Comparison of ENCODE assay signal across 28 cellular contexts in genomic region chr2:42474765-42475454, GRCh38. TPM values are rescaled to one million over a fixed set of nuclear protein-coding genes. Genes with fewer than 3 reads are reported as not detected.
A peak's percentile ranks its signal among the peaks of the same experiment; 100 is the strongest.
DNase-seq lines count a peak whose midpoint lies in the region; ATAC-seq and TF ChIP-seq lines count a peak whose summit lies in the region.
"Had no signal": no experiment of that assay in that cellular context is flagged by ENCODE, and none has a peak within 500 bp of the region (broad histone marks: within the 10 kb centered on the region; RNA-seq: fewer than 3 reads in every experiment).

No MANE protein-coding gene starts in this region.

- no peak overlapping the region for H3K4me3 ChIP-seq in lower lobe of right lung
- H3K4me3 ChIP-seq: BLaER1, left ventricle myocardium inferior, smooth muscle cell, upper lobe of right lung had no signal

- no peaks in the 10 kb centered on the region for H3K4me1 ChIP-seq in lower lobe of right lung
- H3K4me1 ChIP-seq: left ventricle myocardium inferior, upper lobe of right lung had no signal

- H3K36me3 ChIP-seq in lower lobe of right lung: no peaks in the 10 kb centered on the region
- H3K36me3 ChIP-seq: BLaER1, left ventricle myocardium inferior, upper lobe of right lung, WERI-Rb-1 had no signal

- no peak for TF ChIP-seq CTCF in lower lobe of right lung (IDR thresholded peaks at IDR 0.05)

- H3K4me3 Mint-ChIP-seq in stimulated activated naive CD8-positive, alpha-beta T cell treated with anti-CD3 and anti-CD28 coated beads, Interleukin-15, amount 100 ng/mL, for 72 hours: no peak overlapping the region
- H3K4me3 Mint-ChIP-seq: activated CD8-positive, alpha-beta memory T cell treated with anti-CD3 and anti-CD28 coated beads, Interleukin-2, amount 10 ng/mL, durations not matched to agents 7 days and 5 days; activated naive CD4-positive, alpha-beta T cell treated with anti-CD3 and anti-CD28 coated beads, Interleukin-2, amount 10 ng/mL, durations not matched to agents 7 days and 5 days; natural killer cell; T-helper 2 cell treated with Interferon-gamma antibody and Interleukin-4, amounts not matched to agents 5 μg/mL and 100 μg/mL, for 36 hours had no signal

- ATAC-seq in HG03280 (IDR thresholded peaks at IDR 0.05; ENCODE audit: unreplicated experiment) (no peak), lower lobe of right lung (no peak)
- no peak for ATAC-seq in stimulated activated naive CD8-positive, alpha-beta T cell treated with anti-CD3 and anti-CD28 coated beads, Interleukin-15, amount 100 ng/mL, for 72 hours
- ATAC-seq: activated CD8-positive, alpha-beta memory T cell treated with anti-CD3 and anti-CD28 coated beads, Interleukin-2, amount 10 ng/mL, durations not matched to agents 7 days and 5 days; HCT116; natural killer cell; upper lobe of right lung had no signal

- no peaks in the 10 kb centered on the region for H3K27me3 ChIP-seq in lower lobe of right lung (ENCODE audit: low read depth)
- H3K27me3 ChIP-seq: BLaER1, upper lobe of right lung had no signal

- H3K4me1 Mint-ChIP-seq in stimulated activated naive CD8-positive, alpha-beta T cell treated with anti-CD3 and anti-CD28 coated beads, Interleukin-15, amount 100 ng/mL, for 72 hours: no peaks in the 10 kb centered on the region
- H3K4me1 Mint-ChIP-seq: activated CD8-positive, alpha-beta memory T cell treated with anti-CD3 and anti-CD28 coated beads, Interleukin-2, amount 10 ng/mL, durations not matched to agents 7 days and 5 days; activated naive CD4-positive, alpha-beta T cell treated with anti-CD3 and anti-CD28 coated beads, Interleukin-2, amount 10 ng/mL, durations not matched to agents 7 days and 5 days; natural killer cell had no signal

- H3K27ac ChIP-seq in lower lobe of right lung: no peak overlapping the region
- H3K27ac ChIP-seq: BLaER1, left ventricle myocardium inferior, upper lobe of right lung, WERI-Rb-1 had no signal

- DNase-seq in DMS153 treated with DMSO at 0.1 percent for 48 hours (lab: John Stamatoyannopoulos, UW; ENCODE audit: unreplicated experiment) (peak; percentile 90), NCI-H146 (lab: John Stamatoyannopoulos, UW) (peak; percentile 94), NCI-H345 treated with DMSO at 0.1 percent for 48 hours (lab: John Stamatoyannopoulos, UW; ENCODE audit: unreplicated experiment) (peak; percentile 76), SHP77 treated with DMSO at 0.1 percent for 48 hours (lab: John Stamatoyannopoulos, UW) (peak; percentile 64), lower lobe of right lung (no peak), NCI-H526 treated with DMSO at 0.1 percent for 48 hours (lab: John Stamatoyannopoulos, UW) (no peak)
- no peak for DNase-seq in stimulated activated naive CD8-positive, alpha-beta T cell treated with anti-CD3 and anti-CD28 coated beads, Interleukin-15, amount 100 ng/mL, for 72 hours
- DNase-seq: activated CD4-positive, alpha-beta T cell treated with anti-CD3 and anti-CD28 coated beads, Interleukin-2, amount 50 U/mL, for 1 hour; activated CD8-positive, alpha-beta memory T cell treated with anti-CD3 and anti-CD28 coated beads, Interleukin-2, amount 10 ng/mL, durations not matched to agents 7 days and 5 days; activated naive CD4-positive, alpha-beta T cell treated with anti-CD3 and anti-CD28 coated beads, Interleukin-2, amount 10 ng/mL, durations not matched to agents 7 days and 5 days; amygdala; effector memory CD4-positive, alpha-beta T cell; EL; erythroblast; foreskin melanocyte; left ventricle myocardium inferior; natural killer cell; NCI-H1105 treated with DMSO at 0.1 percent for 48 hours; NCI-H446 treated with DMSO at 0.1 percent for 48 hours; substantia nigra; upper lobe of right lung; WERI-Rb-1 had no signal

- no peaks in the 10 kb centered on the region for H3K9me3 Mint-ChIP-seq in stimulated activated naive CD8-positive, alpha-beta T cell treated with anti-CD3 and anti-CD28 coated beads, Interleukin-15, amount 100 ng/mL, for 72 hours
- H3K9me3 Mint-ChIP-seq: activated naive CD4-positive, alpha-beta T cell treated with anti-CD3 and anti-CD28 coated beads, Interleukin-2, amount 10 ng/mL, durations not matched to agents 7 days and 5 days; natural killer cell; T-helper 2 cell treated with Interferon-gamma antibody and Interleukin-4, amounts not matched to agents 5 μg/mL and 100 μg/mL, for 36 hours had no signal

- no peaks in the 10 kb centered on the region for H3K27me3 Mint-ChIP-seq in stimulated activated naive CD8-positive, alpha-beta T cell treated with anti-CD3 and anti-CD28 coated beads, Interleukin-15, amount 100 ng/mL, for 72 hours

- intact Hi-C loops in lower lobe of right lung (cut with DNase I): no loop called here

- no peaks in the 10 kb centered on the region for H3K9me3 ChIP-seq in lower lobe of right lung
- H3K9me3 ChIP-seq: BLaER1, left ventricle myocardium inferior, upper lobe of right lung had no signal

- H3K27ac Mint-ChIP-seq in stimulated activated naive CD8-positive, alpha-beta T cell treated with anti-CD3 and anti-CD28 coated beads, Interleukin-15, amount 100 ng/mL, for 72 hours: no peak overlapping the region
- H3K27ac Mint-ChIP-seq: activated CD8-positive, alpha-beta memory T cell treated with anti-CD3 and anti-CD28 coated beads, Interleukin-2, amount 10 ng/mL, durations not matched to agents 7 days and 5 days; activated naive CD4-positive, alpha-beta T cell treated with anti-CD3 and anti-CD28 coated beads, Interleukin-2, amount 10 ng/mL, durations not matched to agents 7 days and 5 days; natural killer cell; T-helper 2 cell treated with Interferon-gamma antibody and Interleukin-4, amounts not matched to agents 5 μg/mL and 100 μg/mL, for 36 hours had no signal

RNA-seq across cellular contexts. Expression of gene KCNG3, which starts 18.9 kb away (rescaled TPM):
- total RNA-seq in lower lobe of right lung: 0.89 TPM
- total RNA-seq: activated CD8-positive, alpha-beta memory T cell treated with anti-CD3 and anti-CD28 coated beads, Interleukin-2, amount 10 ng/mL, durations not matched to agents 7 days and 5 days; bronchial epithelial cell; left ventricle myocardium inferior; natural killer cell; smooth muscle cell had no signal

Comparison
In these comparisons a context has a peak if more than half of its experiments do, and no peak if none do; other contexts are left out.
1. DNase-seq: peak in DMS153 treated with DMSO at 0.1 percent for 48 hours (single experiment), NCI-H146 (single experiment), NCI-H345 treated with DMSO at 0.1 percent for 48 hours (single experiment) and SHP77 treated with DMSO at 0.1 percent for 48 hours (single experiment); none in lower lobe of right lung (single experiment), NCI-H526 treated with DMSO at 0.1 percent for 48 hours (single experiment) and stimulated activated naive CD8-positive, alpha-beta T cell treated with anti-CD3 and anti-CD28 coated beads, Interleukin-15, amount 100 ng/mL, for 72 hours (0 of 2).